7 cellular contexts compared by ENCODE assay signal in the genomic region with DNA sequence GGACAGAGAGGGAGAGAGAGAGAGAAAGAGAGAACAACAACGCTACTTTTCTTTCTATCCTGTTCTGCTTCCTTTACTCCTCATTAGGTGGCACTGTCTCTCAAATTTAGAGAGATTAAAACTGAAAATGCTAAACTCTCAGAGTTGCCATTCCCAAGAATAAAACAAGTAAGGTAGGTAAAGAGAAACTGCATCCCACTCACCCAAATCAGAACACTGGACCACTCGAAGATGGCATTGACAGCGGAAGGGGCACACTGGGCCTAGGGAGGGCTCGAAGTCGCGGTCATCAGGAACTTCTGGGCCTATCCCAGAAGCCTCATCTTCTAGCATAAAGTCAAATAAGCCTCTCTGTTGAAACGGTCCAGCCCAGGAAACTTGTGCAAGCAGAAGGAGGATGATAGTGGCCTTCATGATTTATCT. TPM values are rescaled to one million over a fixed set of nuclear protein-coding genes. Genes with fewer than 3 reads are reported as not detected.
DNase-seq lines count a peak whose midpoint lies in the region; ATAC-seq and TF ChIP-seq lines count a peak whose summit lies in the region.

No MANE protein-coding gene starts in this region.

- TF ChIP-seq EP300 in SK-N-SH (IDR thresholded peaks at IDR 0.05; ENCODE audit: borderline replicate concordance in 1 of 2, low read depth in 1 of 2, low read length in 1 of 2), result no peak
- TF ChIP-seq EP300 in stomach (IDR thresholded peaks at IDR 0.05), result no peak

- ATAC-seq in HG02798 (IDR thresholded peaks at IDR 0.05; ENCODE audit: poor library complexity, unreplicated experiment), result peak; percentile 35
- no peak for ATAC-seq in HG03442 (IDR thresholded peaks at IDR 0.05; ENCODE audit: unreplicated experiment)

- no peak overlapping the region; the same call in 1 of the 2 replicates for H2AFZ ChIP-seq in SK-N-SH (ENCODE audit: low read depth)

- peaks cover 11 to 28% of the 10 kb centered on the region in 2 experiments; a peak in 3 of 4 replicates for H3K4me1 ChIP-seq in SK-N-SH (ENCODE audit: control insufficient read depth in 1 of 2, insufficient read depth in 2 of 2, low read depth in 1 of 2, low read length in 1 of 2)
- H3K4me1 ChIP-seq in right atrium auricular region, result no peaks in the 10 kb centered on the region
- H3K4me1 ChIP-seq in stomach, result peaks cover 0 to 5% (median 0%) of the 10 kb centered on the region in 4 donors

- no peaks in the 10 kb centered on the region for H4K20me1 ChIP-seq in SK-N-SH (ENCODE audit: insufficient read depth)

- H3F3A ChIP-seq in SK-N-SH (replicated peaks; ENCODE audit: insufficient read depth), result peaks cover 21% of the 10 kb centered on the region

- intact Hi-C loops in stomach (cut with DNase I; ENCODE audit: low total_unique reads), result loop anchor here (10.0 kb wide), 1 partner anchor 147 kb away; no protein-coding TSS in a partner anchor

- no peak overlapping the region for H3K4me2 ChIP-seq in SK-N-SH

- H3K4me3 ChIP-seq in SK-N-SH (ENCODE audit: low read depth in 2 of 2, low read length in 1 of 2) (no peak overlapping the region), right atrium auricular region (peak overlapping the region; percentile 22 to 42), stomach (peak overlapping the region; percentile 23 to 47 (median 31))

- H3K36me3 ChIP-seq in SK-N-SH (replicated peaks in 1 of 2; ENCODE audit: control insufficient read depth in 1 of 2, insufficient read depth in 2 of 2, low read length in 1 of 2) (no peaks in the 10 kb centered on the region), right atrium auricular region (peaks cover 4% of the 10 kb centered on the region), stomach (no peaks in the 10 kb centered on the region)

- H3K79me2 ChIP-seq in SK-N-SH (ENCODE audit: insufficient read depth), result no peaks in the 10 kb centered on the region

- DNase-seq in SK-N-SH (no peak), right atrium auricular region (ENCODE audit: low spot score) (no peak), stomach (no peak), CD1c-positive myeloid dendritic cell (ENCODE audit: extremely low spot score) (no peak), ecto neural progenitor cell (ENCODE audit: low spot score) (no peak)

- POLR2A ChIA-PET in SK-N-SH (lab: Yijun Ruan, JAX), result no interaction called here

- CTCF ChIA-PET in SK-N-SH (lab: Yijun Ruan, JAX), result interaction anchor here (0.6 to 8.2 kb wide), 17 partner anchors 9 to 1469 kb away, joined by 3 to 95 read pairs (median 4); no protein-coding TSS in a partner anchor

- no peaks in the 10 kb centered on the region for H3K9me3 ChIP-seq in SK-N-SH
- no peaks in the 10 kb centered on the region for H3K9me3 ChIP-seq in right atrium auricular region
- H3K9me3 ChIP-seq in stomach, result no peaks in the 10 kb centered on the region

- 75% methylated on average over 7 of the region's 7 CpGs for WGBS in SK-N-SH (ENCODE audit: low lambda C conversion rate)
- 31 to 46% (median 35%) methylated on average over 7 of the region's 7 CpGs for WGBS in stomach, 5 donors

- H3K27ac ChIP-seq in SK-N-SH (ENCODE audit: low read depth in 2 of 2, low read length in 1 of 2) (peak overlapping the region in 1 of 2 experiments; percentile 24; a peak in 1 of 4 replicates), right atrium auricular region (peak overlapping the region; percentile 76 to 77), stomach (peak overlapping the region; percentile 20 to 74 (median 65))

- H3K27me3 ChIP-seq in SK-N-SH (ENCODE audit: insufficient read depth) (no peaks in the 10 kb centered on the region), right atrium auricular region (no peaks in the 10 kb centered on the region), stomach (no peaks in the 10 kb centered on the region)

- H3K9me2 ChIP-seq in SK-N-SH, result no peaks in the 10 kb centered on the region

- peak; percentile 81 for TF ChIP-seq RAD21 in SK-N-SH (IDR thresholded peaks at IDR 0.05; ENCODE audit: low read length)

- no peak overlapping the region for H3K9ac ChIP-seq in SK-N-SH

- TF ChIP-seq CTCF in SK-N-SH (IDR thresholded peaks at IDR 0.05) (peak; percentile 50), right atrium auricular region (IDR thresholded peaks at IDR 0.05) (peak in 1 of 2 donors; percentile 52), stomach (IDR thresholded peaks at IDR 0.05) (peak in 5 of 7 experiments; percentile 24 to 60 (median 33))

- TF ChIP-seq POLR2A in stomach (IDR thresholded peaks at IDR 0.05), result no peak

TF ChIP-seq in SK-N-SH, 30 proteins besides CTCF, POLR2A, EP300 and RAD21:
- TF ChIP-seq, protein P1, sequence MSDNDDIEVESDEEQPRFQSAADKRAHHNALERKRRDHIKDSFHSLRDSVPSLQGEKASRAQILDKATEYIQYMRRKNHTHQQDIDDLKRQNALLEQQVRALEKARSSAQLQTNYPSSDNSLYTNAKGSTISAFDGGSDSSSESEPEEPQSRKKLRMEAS (IDR thresholded peaks at IDR 0.05; ENCODE audit: low read depth), result no peak
- TF ChIP-seq SMC3 (IDR thresholded peaks at IDR 0.05; ENCODE audit: low read depth, low read length), result peak; percentile 73

RNA-seq across cellular contexts. Expression of a gene that starts 4.5 kb away (rescaled TPM):
- 5.5 and 8.9 TPM in 2 replicates for polyA plus RNA-seq in SK-N-SH (2012; rRNA removed)
- polyA plus RNA-seq in SK-N-SH (2012; cell fraction: cytosol; rRNA removed), result 5.9 and 7.0 TPM in 2 replicates
- polyA plus RNA-seq in SK-N-SH (2012; cell fraction: nucleus; rRNA removed), result 3.5 and 7.3 TPM in 2 replicates
- 1,000 to 10,000 TPM in 1 of 2 donors, 100 to 1,000 TPM in 1; 994 to 1,906 TPM for total RNA-seq in right atrium auricular region
- 1,000 to 10,000 TPM in 1 of 5 donors, 100 to 1,000 TPM in 4; 189 to 1,044 (median 516) TPM for total RNA-seq in stomach
- polyA plus RNA-seq in stomach, result 100 to 1,000 TPM; 145 to 368 (median 223) TPM

Comparison
In these comparisons a context has a peak if more than half of its experiments do, and no peak if none do; other contexts are left out.
1. H3K4me3 ChIP-seq: peak in right atrium auricular region (2 of 2) and stomach (4 of 4); none in SK-N-SH (0 of 2).